In the genomic region with DNA sequence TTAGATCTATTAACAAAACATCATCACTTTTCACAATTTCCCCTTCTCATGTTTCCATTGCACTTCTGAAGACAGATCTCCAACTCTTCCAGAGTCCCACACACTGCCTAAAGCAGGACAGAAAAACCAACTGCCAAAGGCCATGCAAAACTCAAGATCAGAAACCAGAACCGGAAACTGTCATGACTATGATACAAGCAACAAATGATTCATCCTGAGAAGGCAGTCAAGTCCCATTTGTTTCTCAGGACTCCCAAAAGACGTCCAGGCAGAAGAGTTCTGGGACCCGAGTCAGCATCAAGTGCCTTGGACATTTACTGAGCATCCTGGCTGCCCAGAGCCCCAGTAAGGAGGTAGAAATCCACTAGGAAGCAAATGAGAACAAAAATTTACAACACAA, we compare ENCODE assay signal across 10 cellular contexts. TPM values are rescaled to one million over a fixed set of nuclear protein-coding genes. Genes with fewer than 3 reads are reported as not detected.
DNase-seq lines count a peak whose midpoint lies in the region; ATAC-seq and TF ChIP-seq lines count a peak whose summit lies in the region.
"Had no signal": no experiment of that assay in that cellular context is flagged by ENCODE, and none has a peak within 500 bp of the region (broad histone marks: within the 10 kb centered on the region; RNA-seq: fewer than 3 reads in every experiment).

No MANE protein-coding gene starts in this region.

- peak overlapping the region; percentile 80 for H3K27ac Mint-ChIP-seq in activated naive CD4-positive, alpha-beta T cell treated with anti-CD3 and anti-CD28 coated beads for 36 hours
- H3K27ac Mint-ChIP-seq in activated B cell treated with CpG ODN at 0.5 μM for 24 hours, result peak overlapping the region; percentile 5
- H3K27ac Mint-ChIP-seq in stimulated activated naive CD8-positive, alpha-beta T cell treated with anti-CD3 and anti-CD28 coated beads, Interleukin-15, Interleukin-2, amounts not matched to agents 100 ng/mL and 50 ng/mL, for 24 hours, result peak overlapping the region; percentile 86

- H3K4me3 Mint-ChIP-seq in activated naive CD4-positive, alpha-beta T cell treated with anti-CD3 and anti-CD28 coated beads for 36 hours, result no peak overlapping the region
- H3K4me3 Mint-ChIP-seq in activated B cell treated with CpG ODN at 0.5 μM for 24 hours, result no peak overlapping the region
- peak overlapping the region; percentile 64 for H3K4me3 Mint-ChIP-seq in stimulated activated naive CD8-positive, alpha-beta T cell treated with anti-CD3 and anti-CD28 coated beads, Interleukin-15, Interleukin-2, amounts not matched to agents 100 ng/mL and 50 ng/mL, for 24 hours

- H3K4me2 ChIP-seq in neuronal stem cell (ENCODE audit: insufficient read depth, low read length, poor library complexity, severe bottlenecking), result no peak overlapping the region

- ATAC-seq in HG02870 (IDR thresholded peaks at IDR 0.05; ENCODE audit: unreplicated experiment) (peak; percentile 57), activated B cell treated with CpG ODN at 0.5 μM for 24 hours (ENCODE audit: low read depth) (no peak)

- no peak overlapping the region for H2AK5ac ChIP-seq in neuronal stem cell (ENCODE audit: low read depth, low read length)

- no peak overlapping the region for H2BK5ac ChIP-seq in neuronal stem cell (ENCODE audit: low read length)

- H3K18ac ChIP-seq in neuronal stem cell (ENCODE audit: low read length), result no peak overlapping the region

- peak; percentile 34 for DNase-seq in activated naive CD4-positive, alpha-beta T cell treated with anti-CD3 and anti-CD28 coated beads for 36 hours
- DNase-seq in activated naive CD4-positive, alpha-beta T cell treated with anti-CD3 and anti-CD28 coated beads, Interleukin-2, amount 50 U/mL, for 16 hours, result no peak
- DNase-seq in activated B cell treated with CpG ODN at 0.5 μM for 24 hours (no peak), neuronal stem cell (ENCODE audit: low spot score) (no peak), NCI-H1048 (lab: John Stamatoyannopoulos, UW) (no peak), SIG-M5 (lab: John Stamatoyannopoulos, UW) (no peak)
- DNase-seq: amniotic stem cell, NCI-H2171 treated with DMSO at 0.1 percent for 48 hours had no signal

- H3K9me3 ChIP-seq in neuronal stem cell (replicated peaks in 1 of 2; ENCODE audit: control insufficient read depth in 2 of 2, insufficient read depth in 1 of 2, low read depth in 1 of 2, low read length in 2 of 2), result peaks cover 0 to 7% of the 10 kb centered on the region in 2 donors

- TF ChIP-seq CTCF in activated B cell treated with CpG ODN at 0.5 μM for 24 hours (IDR thresholded peaks at IDR 0.05), result no peak

- H2BK12ac ChIP-seq in neuronal stem cell (ENCODE audit: low read length), result no peak overlapping the region

- no peak overlapping the region for H2AFZ ChIP-seq in neuronal stem cell (ENCODE audit: low read length)

- no peak overlapping the region for H2BK120ac ChIP-seq in neuronal stem cell (ENCODE audit: low read depth, low read length)

- peaks cover 0 to 1% of the 10 kb centered on the region in 2 donors for H3K4me1 ChIP-seq in neuronal stem cell (ENCODE audit: control insufficient read depth in 2 of 2, insufficient read depth in 1 of 2, low read depth in 1 of 2, low read length in 2 of 2)

- no peak overlapping the region for H4K91ac ChIP-seq in neuronal stem cell (ENCODE audit: low read depth, low read length, poor library complexity)

- WGBS in neuronal stem cell (ENCODE audit: extremely low coverage in 2 of 2, insufficient read length in 2 of 2, insufficient replicate concordance in 1 of 2), 2 donors, result no CpG with 5 or more reads among the region's 3 CpGs

- no peak overlapping the region for H4K8ac ChIP-seq in neuronal stem cell (ENCODE audit: low read depth, low read length)

- H3K36me3 Mint-ChIP-seq in activated naive CD4-positive, alpha-beta T cell treated with anti-CD3 and anti-CD28 coated beads for 36 hours (ENCODE audit: low read depth), result peaks cover 8% of the 10 kb centered on the region
- H3K36me3 Mint-ChIP-seq in activated B cell treated with CpG ODN at 0.5 μM for 24 hours (ENCODE audit: low read depth), result peaks cover 1% of the 10 kb centered on the region
- peaks cover 17% of the 10 kb centered on the region for H3K36me3 Mint-ChIP-seq in stimulated activated naive CD8-positive, alpha-beta T cell treated with anti-CD3 and anti-CD28 coated beads, Interleukin-15, Interleukin-2, amounts not matched to agents 100 ng/mL and 50 ng/mL, for 24 hours (ENCODE audit: low read depth)

- H3K27ac ChIP-seq in neuronal stem cell (replicated peaks; ENCODE audit: low read length), result no peak overlapping the region

- H2BK15ac ChIP-seq in neuronal stem cell (ENCODE audit: low read length), result no peak overlapping the region

- no peaks in the 10 kb centered on the region for H3K36me3 ChIP-seq in neuronal stem cell (replicated peaks in 1 of 2; ENCODE audit: control insufficient read depth in 2 of 2, insufficient read depth in 2 of 2, low read length in 2 of 2)

- H3K9ac ChIP-seq in neuronal stem cell (ENCODE audit: low read depth, low read length, poor library complexity), result no peak overlapping the region

- H3K14ac ChIP-seq in neuronal stem cell (ENCODE audit: low read length), result no peak overlapping the region

- no peaks in the 10 kb centered on the region for H3K79me1 ChIP-seq in neuronal stem cell (ENCODE audit: low read depth, low read length)

- no peak overlapping the region for H3K23ac ChIP-seq in neuronal stem cell (ENCODE audit: low read depth, low read length, poor library complexity)

- intact Hi-C loops in activated naive CD4-positive, alpha-beta T cell treated with anti-CD3 and anti-CD28 coated beads for 36 hours (cut with micrococcal nuclease), result loop anchor here (1.0 to 2.0 kb wide), 2 partner anchors 9 to 70 kb away; partner anchors contain the start of gene ICAM2
- intact Hi-C loops in activated B cell treated with CpG ODN at 0.5 μM for 24 hours (cut with micrococcal nuclease), result no loop called here

- no peaks in the 10 kb centered on the region for H3K27me3 Mint-ChIP-seq in activated naive CD4-positive, alpha-beta T cell treated with anti-CD3 and anti-CD28 coated beads for 36 hours (ENCODE audit: low read depth)
- no peaks in the 10 kb centered on the region for H3K27me3 Mint-ChIP-seq in activated B cell treated with CpG ODN at 0.5 μM for 24 hours
- H3K27me3 Mint-ChIP-seq in stimulated activated naive CD8-positive, alpha-beta T cell treated with anti-CD3 and anti-CD28 coated beads, Interleukin-15, Interleukin-2, amounts not matched to agents 100 ng/mL and 50 ng/mL, for 24 hours, result no peaks in the 10 kb centered on the region

- peaks cover 71% of the 10 kb centered on the region for H3K4me1 Mint-ChIP-seq in activated naive CD4-positive, alpha-beta T cell treated with anti-CD3 and anti-CD28 coated beads for 36 hours (ENCODE audit: low read depth)
- peaks cover 11% of the 10 kb centered on the region for H3K4me1 Mint-ChIP-seq in activated B cell treated with CpG ODN at 0.5 μM for 24 hours
- peaks cover 70% of the 10 kb centered on the region for H3K4me1 Mint-ChIP-seq in stimulated activated naive CD8-positive, alpha-beta T cell treated with anti-CD3 and anti-CD28 coated beads, Interleukin-15, Interleukin-2, amounts not matched to agents 100 ng/mL and 50 ng/mL, for 24 hours (ENCODE audit: low read depth)

- CTCF ChIA-PET in activated naive CD4-positive, alpha-beta T cell treated with anti-CD3 and anti-CD28 coated beads for 36 hours (lab: Charles Lee), result interaction anchor here (1.1 to 1.4 kb wide), 2 partner anchors 12 to 42 kb away, joined by 4 to 5 read pairs; no protein-coding TSS in a partner anchor
- CTCF ChIA-PET in activated B cell treated with CpG ODN at 0.5 μM for 24 hours (lab: Charles Lee), result interaction anchor here (1.4 kb wide), 1 partner anchor 62 kb away, joined by 6 read pairs; no protein-coding TSS in a partner anchor

- H3K27me3 ChIP-seq in neuronal stem cell (ENCODE audit: control insufficient read depth in 3 of 3, insufficient read depth in 3 of 3, low read depth in 1 of 3, low read length in 3 of 3), result no peaks in the 10 kb centered on the region

- no peak overlapping the region for H3K4ac ChIP-seq in neuronal stem cell (ENCODE audit: low read length)

- POLR2A ChIA-PET in activated B cell treated with CpG ODN at 0.5 μM for 24 hours (lab: Charles Lee), result no interaction called here

- no peaks in the 10 kb centered on the region for H3K9me3 Mint-ChIP-seq in activated naive CD4-positive, alpha-beta T cell treated with anti-CD3 and anti-CD28 coated beads for 36 hours
- no peaks in the 10 kb centered on the region for H3K9me3 Mint-ChIP-seq in activated B cell treated with CpG ODN at 0.5 μM for 24 hours
- no peaks in the 10 kb centered on the region for H3K9me3 Mint-ChIP-seq in stimulated activated naive CD8-positive, alpha-beta T cell treated with anti-CD3 and anti-CD28 coated beads, Interleukin-15, Interleukin-2, amounts not matched to agents 100 ng/mL and 50 ng/mL, for 24 hours

- H3K4me3 ChIP-seq in neuronal stem cell (ENCODE audit: low read length in 2 of 2), result no peak overlapping the region

RNA-seq across cellular contexts. Expression of gene ERN1, which starts 38.8 kb away (rescaled TPM):
- total RNA-seq in activated naive CD4-positive, alpha-beta T cell treated with anti-CD3 and anti-CD28 coated beads for 36 hours, result 10 to 100 TPM; 21.9 to 22.0 TPM
- 11.9 and 12.9 TPM in 2 replicates for total RNA-seq in activated B cell treated with CpG ODN at 0.5 μM for 24 hours
- 3.0 TPM for polyA plus RNA-seq in neuronal stem cell (2013, experiment 1 of 2)
- 2.7 TPM for polyA plus RNA-seq in neuronal stem cell (2013, experiment 2 of 2)

Comparison
In these comparisons a context has a peak if more than half of its experiments do, and no peak if none do; other contexts are left out.
1. H3K27ac Mint-ChIP-seq: peak in every context shown above with its lines; median percentile 86 in stimulated activated naive CD8-positive, alpha-beta T cell treated with anti-CD3 and anti-CD28 coated beads, Interleukin-15, Interleukin-2, amounts not matched to agents 100 ng/mL and 50 ng/mL, for 24 hours; 80 in activated naive CD4-positive, alpha-beta T cell treated with anti-CD3 and anti-CD28 coated beads for 36 hours; 5 in activated B cell treated with CpG ODN at 0.5 μM for 24 hours.